ENCODE assay signal across 19 cellular contexts in genomic region chr1:162654915-162655620, GRCh38.
"Had no signal": no experiment of that assay in that cellular context is flagged by ENCODE, and none has a peak within 500 bp of the region (broad histone marks: within the 10 kb centered on the region; RNA-seq: fewer than 3 reads in every experiment).

No MANE protein-coding gene starts in this region.

- ATAC-seq: activated CD8-positive, alpha-beta memory T cell treated with anti-CD3 and anti-CD28 coated beads, Interleukin-2, amount 10 ng/mL, durations not matched to agents 7 days and 5 days; effector memory CD8-positive, alpha-beta T cell; left colon; lower lobe of right lung; T-cell had no signal

- H3K4me1 ChIP-seq: lower lobe of right lung had no signal

- H3K36me3 ChIP-seq: lower lobe of right lung had no signal

- H3K9me3 ChIP-seq: lower lobe of right lung had no signal

- DNase-seq: activated CD4-positive, alpha-beta memory T cell treated with anti-CD3 and anti-CD28 coated beads, Interleukin-2, amount 10 ng/mL, durations not matched to agents 7 days and 5 days; activated CD4-positive, alpha-beta T cell treated with anti-CD3 and anti-CD28 coated beads for 48 hours; activated CD4-positive, CD25-positive, alpha-beta regulatory T cell; activated CD8-positive, alpha-beta memory T cell treated with anti-CD3 and anti-CD28 coated beads, Interleukin-2, amount 10 ng/mL, durations not matched to agents 7 days and 5 days; activated naive CD8-positive, alpha-beta T cell treated with anti-CD3 and anti-CD28 coated beads for 36 hours; amygdala; caudate nucleus; effector memory CD8-positive, alpha-beta T cell; foreskin fibroblast; hippocampal formation; islet precursor cell; left colon; lower lobe of right lung; occipital lobe; stimulated activated CD4-positive, alpha-beta T cell treated with anti-CD3 and anti-CD28 coated beads, Interleukin-12 subunit alpha, Interleukin-12 subunit beta, amount 100 ng/mL, for 4 hours; stimulated activated CD4-positive, alpha-beta T cell treated with anti-CD3 and anti-CD28 coated beads, Interleukin-1b, Interleukin-23, amount 100 ng/mL, for 48 hours; stimulated activated CD8-positive, alpha-beta memory T cell treated with anti-CD3 and anti-CD28 coated beads, Interleukin-4, amount 100 ng/mL, for 48 hours; stimulated activated naive CD4-positive, alpha-beta T cell; T-cell had no signal

- H3K27ac ChIP-seq: lower lobe of right lung had no signal

- H3K4me3 ChIP-seq: lower lobe of right lung had no signal
